8 cellular contexts compared by ENCODE assay signal in the genomic region with DNA sequence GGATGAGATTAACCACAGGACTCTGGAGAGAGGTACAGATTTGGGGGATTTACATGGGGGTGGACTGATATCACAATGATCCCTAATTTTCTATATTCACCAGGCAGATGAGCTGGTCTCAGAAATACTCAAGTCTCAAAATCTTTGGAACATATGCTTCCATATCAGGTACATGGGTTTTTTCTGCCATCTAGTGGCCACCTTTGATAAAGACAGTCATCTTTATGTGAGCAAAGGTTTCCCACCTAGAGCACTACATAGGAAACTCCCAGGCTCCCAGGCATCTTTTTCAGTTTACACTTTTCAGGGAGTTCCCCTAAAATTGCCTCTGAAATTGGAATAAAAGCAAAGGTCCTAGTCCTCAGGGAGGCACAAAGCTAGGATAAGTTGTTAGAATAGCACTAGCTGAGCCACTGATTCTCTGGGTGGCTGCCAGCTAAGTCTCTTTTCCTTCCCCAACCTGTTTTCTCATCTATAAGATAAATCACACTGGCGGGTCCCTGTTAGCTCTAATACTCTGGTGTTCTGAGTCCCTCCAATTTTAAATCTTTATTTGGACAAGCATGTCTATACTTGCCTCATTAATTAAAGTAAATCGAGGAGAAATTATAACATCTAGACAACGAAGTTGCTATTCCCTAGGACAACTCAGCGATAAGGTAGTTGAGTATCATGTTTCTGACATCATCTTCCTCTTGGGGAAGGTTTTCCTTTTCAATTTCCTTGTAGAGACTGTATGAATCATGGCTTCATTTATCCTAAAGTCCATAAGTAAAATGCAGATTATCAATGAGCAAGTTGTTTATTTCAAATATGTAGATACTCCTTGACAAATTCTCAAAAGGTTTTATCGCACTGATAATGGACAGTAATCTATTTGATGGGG. TPM values are rescaled to one million over a fixed set of nuclear protein-coding genes. Genes with fewer than 3 reads are reported as not detected.
DNase-seq lines count a peak whose midpoint lies in the region; ATAC-seq, FAIRE-seq and TF ChIP-seq lines count a peak whose summit lies in the region.

No MANE protein-coding gene starts in this region.

- H3K27ac ChIP-seq in body of pancreas (no peak overlapping the region), stomach (no peak overlapping the region)

- peak; percentile 63 to 82 (median 73) for TF ChIP-seq CTCF in body of pancreas (IDR thresholded peaks at IDR 0.05)
- TF ChIP-seq CTCF in stomach (IDR thresholded peaks at IDR 0.05), result peak in 5 of 7 experiments; percentile 31 to 72 (median 62)

- H3K4me3 ChIP-seq in body of pancreas (no peak overlapping the region), stomach (no peak overlapping the region)

- WGBS in body of pancreas, 2 donors, result 35 to 47% methylated on average over 5 of the region's 5 CpGs
- 57 to 65% (median 62%) methylated on average over 5 of the region's 5 CpGs for WGBS in stomach, 5 donors

- H3K27me3 ChIP-seq in body of pancreas, result no peaks in the 10 kb centered on the region
- H3K27me3 ChIP-seq in stomach, result peaks cover 0 to 37% (median 7%) of the 10 kb centered on the region in 3 donors

- no peak for TF ChIP-seq POLR2A in body of pancreas (IDR thresholded peaks at IDR 0.05)
- TF ChIP-seq POLR2A in stomach (IDR thresholded peaks at IDR 0.05), result no peak

- no peaks in the 10 kb centered on the region for H3K9me3 ChIP-seq in body of pancreas
- H3K9me3 ChIP-seq in stomach, result no peaks in the 10 kb centered on the region

- no peak for TF ChIP-seq EP300 in stomach (IDR thresholded peaks at IDR 0.05)

- H3K4me1 ChIP-seq in body of pancreas (no peaks in the 10 kb centered on the region), stomach (no peaks in the 10 kb centered on the region)

- DNase-seq in DMS79 treated with DMSO at 0.1 percent for 48 hours (lab: John Stamatoyannopoulos, UW) (peak; percentile 16), GM19239 (ENCODE audit: insufficient read length, low spot score) (no peak), NCI-H524 treated with DMSO at 0.1 percent for 48 hours (lab: John Stamatoyannopoulos, UW) (peak; percentile 45), body of pancreas (peak; percentile 13 to 67 (median 40)), stomach (no peak)
- no peak for DNase-seq in activated T-cell treated with anti-CD3 and anti-CD28 coated beads, Interleukin-2, amount 50 U/mL, for 1 hour

- H3K36me3 ChIP-seq in body of pancreas (replicated peaks in 1 of 2; ENCODE audit: insufficient read depth in 1 of 2, low read depth in 2 of 2), result no peaks in the 10 kb centered on the region
- H3K36me3 ChIP-seq in stomach, result no peaks in the 10 kb centered on the region

- ATAC-seq in HG03378 (IDR thresholded peaks at IDR 0.05; ENCODE audit: unreplicated experiment) (peak; percentile 90), body of pancreas (peak; percentile 75)

- intact Hi-C loops in body of pancreas (cut with DNase I) (loop anchor here (5.0 kb wide), 1 partner anchor 1385 kb away; no protein-coding TSS in a partner anchor), stomach (cut with DNase I; ENCODE audit: low total_unique reads) (no loop called here)

- FAIRE-seq in GM19239 (lab: Jason Lieb, UNC) (peak; percentile 87), islet of Langerhans (lab: Jason Lieb, UNC) (peak; percentile 99)

RNA-seq across cellular contexts. Expression of a gene that starts 19.0 kb away (rescaled TPM):
- total RNA-seq in body of pancreas (10 to 100 TPM; 15.6 to 22.4 TPM), stomach (10 to 100 TPM in 4 of 5 donors, 1 to 10 TPM in 1; 9.5 to 48.7 (median 33.0) TPM)
- 10 to 100 TPM in 2 of 3 donors, 1 to 10 TPM in 1; 9.1 to 17.4 (median 13.8) TPM for polyA plus RNA-seq in stomach

RNA-seq across cellular contexts. Expression of a gene that starts 27.2 kb away (rescaled TPM):
- total RNA-seq in body of pancreas (1 to 10 TPM in 1 of 2 donors, not detected in 1; 1.0 TPM), stomach (10 to 100 TPM in 1 of 5 donors, not detected in 4; 92.4 TPM)
- 1 to 10 TPM; 3.4 to 6.0 (median 5.0) TPM for polyA plus RNA-seq in stomach

Comparison
In these comparisons a context has a peak if more than half of its experiments do, and no peak if none do; other contexts are left out.
1. DNase-seq: peak in DMS79 treated with DMSO at 0.1 percent for 48 hours (single experiment), NCI-H524 treated with DMSO at 0.1 percent for 48 hours (single experiment) and body of pancreas (4 of 4); none in GM19239 (single experiment), stomach (single experiment) and activated T-cell treated with anti-CD3 and anti-CD28 coated beads, Interleukin-2, amount 50 U/mL, for 1 hour (single experiment).